12 cellular contexts compared by ENCODE assay signal in genomic region chr13:111006508-111007031, GRCh38.
DNase-seq lines count a peak whose midpoint lies in the region; ATAC-seq, FAIRE-seq and TF ChIP-seq lines count a peak whose summit lies in the region.
"Had no signal": no experiment of that assay in that cellular context is flagged by ENCODE, and none has a peak within 500 bp of the region (broad histone marks: within the 10 kb centered on the region; RNA-seq: fewer than 3 reads in every experiment).

No MANE protein-coding gene starts in this region.

- H3K4me1 ChIP-seq in pancreas: peaks cover 19 to 21% (median 19%) of the 10 kb centered on the region in 3 donors

- peak; percentile 64 for DNase-seq in AG09309 (ENCODE audit: low read depth)
- peak; percentile 28 for DNase-seq in T1000 (lab: John Stamatoyannopoulos, UW)
- peak; percentile 14 for DNase-seq in glomerular endothelial cell (ENCODE audit: extremely low read depth, low read depth, low spot score)
- peak; percentile 69 to 90 (median 79) for DNase-seq in pancreas
- no peak for DNase-seq in NCI-H1436 treated with DMSO at 0.1 percent for 48 hours (lab: John Stamatoyannopoulos, UW)
- DNase-seq in GM10266 (ENCODE audit: extremely low spot score): no peak
- DNase-seq: activated CD8-positive, alpha-beta memory T cell treated with anti-CD3 and anti-CD28 coated beads, Interleukin-2, amount 50 U/mL, for 48 hours; CD4-positive, alpha-beta memory T cell; midbrain; NCI-H446 had no signal

- no peak for FAIRE-seq in pancreas (lab: Jason Lieb, UNC)

- H3K27me3 ChIP-seq in pancreas: no peaks in the 10 kb centered on the region

- TF ChIP-seq CTCF in AG09309 (IDR thresholded peaks at IDR 0.05; ENCODE audit: control insufficient read depth, insufficient read depth, low read depth, low read length, missing control alignments) (no peak), pancreas (IDR thresholded peaks at IDR 0.05) (no peak), GM10266 (IDR thresholded peaks at IDR 0.05; ENCODE audit: control insufficient read depth, insufficient read depth, low read depth, missing control alignments) (no peak)

- TF ChIP-seq POLR2A in GM18505 (IDR thresholded peaks at IDR 0.05; ENCODE audit: borderline replicate concordance, extremely low read depth, insufficient read depth, insufficient read length): no peak

- 31 to 36% methylated on average over 13 of the region's 13 CpGs for WGBS in pancreas, 2 donors

- H3K36me3 ChIP-seq in pancreas: no peaks in the 10 kb centered on the region

- peak overlapping the region; percentile 62 to 95 (median 82) for H3K27ac ChIP-seq in pancreas

- peak overlapping the region; percentile 1; the same call in 1 of the 2 replicates for H3K4me3 ChIP-seq in AG09309 (ENCODE audit: control insufficient read depth, low read depth, low read length)
- no peak overlapping the region for H3K4me3 ChIP-seq in pancreas

- intact Hi-C loops in pancreas (cut with DNase I): no loop called here

- peak; percentile 89 to 93 (median 92) for ATAC-seq in pancreas
- no peak for ATAC-seq in GM18505 (IDR thresholded peaks at IDR 0.05; ENCODE audit: unreplicated experiment)
- no peak for ATAC-seq in HG02973 (IDR thresholded peaks at IDR 0.05; ENCODE audit: unreplicated experiment)

- no peaks in the 10 kb centered on the region for H3K9me3 ChIP-seq in pancreas

Comparison
In these comparisons a context has a peak if more than half of its experiments do, and no peak if none do; other contexts are left out.
1. DNase-seq: peak in AG09309 (single experiment), T1000 (single experiment), glomerular endothelial cell (single experiment) and pancreas (6 of 6); none in NCI-H1436 treated with DMSO at 0.1 percent for 48 hours (single experiment) and GM10266 (single experiment).
2. ATAC-seq: peak in pancreas (4 of 4); none in GM18505 (single experiment) and HG02973 (single experiment).